8 cellular contexts compared by ENCODE assay signal in the genomic region with DNA sequence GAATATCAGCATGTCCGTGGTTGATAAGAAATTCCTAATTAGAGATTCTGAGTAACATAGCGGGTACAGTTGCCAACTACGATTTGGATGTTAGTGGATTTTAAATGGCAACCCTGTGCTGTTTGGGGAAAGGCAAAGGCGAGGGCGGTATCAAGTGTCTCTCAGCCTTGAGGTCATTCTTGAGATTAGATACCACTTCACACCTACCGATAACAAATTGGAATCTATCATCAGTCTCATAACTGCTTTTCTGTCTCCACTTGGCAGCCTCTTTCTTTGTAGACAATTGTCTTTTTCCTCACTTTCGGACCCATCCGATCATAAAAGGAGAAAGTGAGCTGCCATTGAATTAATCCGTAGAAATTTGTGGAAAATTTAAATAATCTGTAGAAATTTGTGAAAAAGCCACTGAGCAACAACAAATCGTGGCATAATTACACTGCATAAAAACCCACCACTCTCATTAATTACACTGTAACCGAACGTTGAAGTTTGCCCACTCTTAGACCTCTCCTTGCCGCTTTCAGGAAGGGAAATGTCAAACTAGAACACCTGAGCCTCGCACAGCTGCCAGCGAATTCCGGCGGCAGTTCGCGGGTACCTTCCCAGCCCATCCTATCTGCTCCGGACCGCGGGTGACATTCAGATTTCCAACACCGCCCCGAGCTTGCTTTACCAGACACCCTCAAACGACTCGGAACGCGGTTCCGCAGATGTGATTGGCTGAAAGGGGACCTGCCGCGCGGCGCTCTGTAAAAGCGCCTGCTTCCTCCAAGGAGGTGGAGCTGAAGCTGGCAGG. TPM values are rescaled to one million over a fixed set of nuclear protein-coding genes. Genes with fewer than 3 reads are reported as not detected.
DNase-seq lines count a peak whose midpoint lies in the region; ATAC-seq, FAIRE-seq and TF ChIP-seq lines count a peak whose summit lies in the region.

No MANE protein-coding gene starts in this region.

- FAIRE-seq in HepG2 (lab: Jason Lieb, UNC) = no peak

- no peak overlapping the region for H2BK5ac ChIP-seq in H9 (ENCODE audit: insufficient read length, low read length)

- H3K4me2 ChIP-seq in H9 (ENCODE audit: insufficient read depth, insufficient read length, low read length) = peak overlapping the region; percentile 68
- H3K4me2 ChIP-seq in HepG2 (ENCODE audit: low read depth, low read length) = peak overlapping the region; percentile 79

- no peaks in the 10 kb centered on the region for H3K9me3 ChIP-seq in H9 (ENCODE audit: control insufficient read depth, low read depth, low read length)
- no peaks in the 10 kb centered on the region for H3K9me3 ChIP-seq in HepG2 (ENCODE audit: low read length)

- H3K36me3 ChIP-seq in HepG2 (replicated peaks in 1 of 2; ENCODE audit: control insufficient read depth in 1 of 2, insufficient read depth in 2 of 2, low read length in 2 of 2) = no peaks in the 10 kb centered on the region

- H3K27me3 Mint-ChIP-seq in Calu3 (ENCODE audit: unreplicated experiment) (no peaks in the 10 kb centered on the region), H9 (ENCODE audit: low read depth) (peaks cover 38% of the 10 kb centered on the region), WTC11 (ENCODE audit: low read depth) (peaks cover 9% of the 10 kb centered on the region)

- H2AFZ ChIP-seq in H9 (ENCODE audit: low read length) (no peak overlapping the region), HepG2 (ENCODE audit: low read length) (peak overlapping the region; percentile 25)

- H4K91ac ChIP-seq in H9 (ENCODE audit: insufficient read length, low read depth, low read length) = no peak overlapping the region

- DNase-seq in Calu3 = peak; percentile 78
- peak; percentile 94 for DNase-seq in H9
- DNase-seq in NCI-H187 treated with DMSO at 0.1 percent for 48 hours (lab: John Stamatoyannopoulos, UW) = peak; percentile 72
- peak; percentile 83 for DNase-seq in WTC11 (ENCODE audit: low spot score)
- peak; percentile 67 for DNase-seq in dedifferentiated amniotic fluid mesenchymal stem cell (ENCODE audit: extremely low spot score)
- peak; percentile 62 for DNase-seq in HepG2 (ENCODE audit: low spot score)
- DNase-seq in stimulated activated CD4-positive, alpha-beta T cell treated with anti-CD3 and anti-CD28 coated beads, Interleukin-2, amount 100 ng/mL, for 24 hours = peak; percentile 56 to 59

- H3K36me3 Mint-ChIP-seq in Calu3 (ENCODE audit: insufficient read depth, unreplicated experiment) = peaks cover 79% of the 10 kb centered on the region
- H3K36me3 Mint-ChIP-seq in H9 (ENCODE audit: insufficient read depth in 1 of 3, low read depth in 3 of 3) = peaks cover 2 to 5% (median 3%) of the 10 kb centered on the region in 3 experiments; a peak in 5 of 7 replicates
- H3K36me3 Mint-ChIP-seq in WTC11 = peaks cover 21% of the 10 kb centered on the region

- H2BK120ac ChIP-seq in H9 (ENCODE audit: low read depth, low read length, poor library complexity, severe bottlenecking) = no peak overlapping the region

- H4K5ac ChIP-seq in H9 (ENCODE audit: insufficient read length, low read depth, low read length) = no peak overlapping the region

- no peak overlapping the region for H2AK5ac ChIP-seq in H9 (ENCODE audit: insufficient read length, low read length)

- no peak overlapping the region for H2BK15ac ChIP-seq in H9 (ENCODE audit: low read depth, low read length)

- no peak for TF ChIP-seq EP300 in HepG2 (IDR thresholded peaks at IDR 0.05; ENCODE audit: low read depth in 2 of 2, low read length in 2 of 2)
- no peak for TF ChIP-seq EP300 in HepG2 (CRISPR knock-in tag; IDR thresholded peaks at IDR 0.05; ENCODE audit: borderline replicate concordance)

- WGBS in H9 (ENCODE audit: extremely low coverage, insufficient read length, low lambda C conversion rate) = no CpG with 5 or more reads among the region's 34 CpGs
- WGBS in HepG2 (ENCODE audit: low lambda C conversion rate) = 17% methylated on average over 34 of the region's 34 CpGs

- H3K56ac ChIP-seq in H9 (ENCODE audit: insufficient read length, low read depth, low read length) = no peak overlapping the region

- H3K23me2 ChIP-seq in H9 (ENCODE audit: insufficient read length, low read depth, low read length, poor library complexity, severe bottlenecking) = peaks cover 29% of the 10 kb centered on the region

- peak overlapping the region; percentile 70 for H3K27ac Mint-ChIP-seq in Calu3 (ENCODE audit: unreplicated experiment)
- peak overlapping the region; percentile 94 to 95 (median 95) for H3K27ac Mint-ChIP-seq in H9
- peak overlapping the region; percentile 97 for H3K27ac Mint-ChIP-seq in WTC11

- H3K4me1 Mint-ChIP-seq in Calu3 (ENCODE audit: low read depth, unreplicated experiment) (peaks cover 56% of the 10 kb centered on the region), H9 (peaks cover 54 to 55% of the 10 kb centered on the region in 2 experiments), WTC11 (peaks cover 56% of the 10 kb centered on the region)

- in situ Hi-C loops in HepG2 (cut with HindIII; ENCODE audit: extremely low pct_ligation_motif_present, low pct_unique_long_range_greater_than_20kb) = loop anchor here (5.0 to 10.0 kb wide), 2 partner anchors 155 to 252 kb away; a partner anchor contains a TSS

- no peak overlapping the region for H3T11ph ChIP-seq in H9 (ENCODE audit: low read length)

- H3K4ac ChIP-seq in H9 (ENCODE audit: low read depth, low read length) = no peak overlapping the region

- H3K4me3 ChIP-seq in HepG2 (replicated peaks in 1 of 3; ENCODE audit: insufficient read depth in 1 of 3, low read depth in 2 of 3, low read length in 3 of 3) = peak overlapping the region; percentile 32 to 80 (median 41); a peak in 5 of 6 replicates

- TF ChIP-seq POLR2A in HepG2 (IDR thresholded peaks at IDR 0.05; ENCODE audit: insufficient read depth in 1 of 2, low read depth in 2 of 2, low read length in 2 of 2) = no peak

- H3K79me1 ChIP-seq in H9 (ENCODE audit: insufficient read depth, low read depth, low read length, poor library complexity, severe bottlenecking) = peaks cover 5% of the 10 kb centered on the region

- no peak overlapping the region for H3K23ac ChIP-seq in H9 (ENCODE audit: insufficient read length, low read depth, low read length)

- ATAC-seq in WTC11 (peak; percentile 43), HepG2 (peak; percentile 16), HG03135 (IDR thresholded peaks at IDR 0.05; ENCODE audit: unreplicated experiment) (no peak)

- no peak for TF ChIP-seq RAD21 in HepG2 (CRISPR knock-in tag; IDR thresholded peaks at IDR 0.05)

- no peak overlapping the region for H3K14ac ChIP-seq in H9 (ENCODE audit: insufficient read depth, low read length)

- H3K79me2 ChIP-seq in H9 (ENCODE audit: insufficient read depth, low read length) (peaks cover 17% of the 10 kb centered on the region; the same call in 1 of the 2 replicates), HepG2 (ENCODE audit: insufficient read depth, low read length) (peaks cover 30% of the 10 kb centered on the region)

- H4K20me1 ChIP-seq in H9 (ENCODE audit: control insufficient read depth, insufficient read depth, insufficient read length) = no peaks in the 10 kb centered on the region
- peaks cover 8% of the 10 kb centered on the region; the same call in 1 of the 2 replicates for H4K20me1 ChIP-seq in HepG2 (ENCODE audit: insufficient read depth, low read length)

- H3K9me3 Mint-ChIP-seq in Calu3 (ENCODE audit: low read depth, unreplicated experiment) (no peaks in the 10 kb centered on the region), H9 (no peaks in the 10 kb centered on the region; a peak in 1 of 5 replicates), WTC11 (no peaks in the 10 kb centered on the region)

- no peak overlapping the region for H4K8ac ChIP-seq in H9 (replicated peaks; ENCODE audit: insufficient read length, low read depth, low read length)

- BruUV-seq in Calu3 (replicated peaks; lab: Mats Ljungman, UMichigan) (TSS peak; percentile 66), HepG2 (replicated peaks; lab: Mats Ljungman, UMichigan) (TSS peak; percentile 69)

- H3K4me3 Mint-ChIP-seq in Calu3 (ENCODE audit: low read depth, unreplicated experiment) (peak overlapping the region; percentile 82), H9 (peak overlapping the region; percentile 79 to 95), WTC11 (peak overlapping the region; percentile 94)

- H2BK12ac ChIP-seq in H9 (ENCODE audit: insufficient read length, low read depth, low read length) = no peak overlapping the region

- H3K4me1 ChIP-seq in H9 (ENCODE audit: insufficient read depth, low read length) = peaks cover 3% of the 10 kb centered on the region; the same call in 1 of the 2 replicates
- peaks cover 51% of the 10 kb centered on the region for H3K4me1 ChIP-seq in HepG2 (ENCODE audit: insufficient read depth, low read length)

- no peak overlapping the region for H3K18ac ChIP-seq in H9 (ENCODE audit: insufficient read length, low read depth, low read length)

- CTCF ChIA-PET in Calu3 (lab: Charles Lee) (interaction anchor here (0.6 to 2.3 kb wide), 5 partner anchors 13 to 1238 kb away, joined by 3 to 6 read pairs (median 4); no protein-coding TSS in a partner anchor), WTC11 (lab: Charles Lee) (interaction anchor here (0.6 to 1.6 kb wide), 5 partner anchors 23 to 634 kb away, joined by 3 to 13 read pairs (median 3); no protein-coding TSS in a partner anchor), HepG2 (lab: Yijun Ruan, JAX; ENCODE audit: low intra/inter-chr PET ratio, low total read pairs) (no interaction called here)

- intact Hi-C loops in Calu3 (cut with micrococcal nuclease; ENCODE audit: unreplicated experiment) (loop anchor here (1.0 to 10.0 kb wide), 6 partner anchors 55 to 1590 kb away; a partner anchor contains a TSS), HepG2 (cut with micrococcal nuclease; ENCODE audit: unreplicated experiment) (loop anchor here (2.0 to 10.0 kb wide), 4 partner anchors 156 to 1590 kb away; a partner anchor contains a TSS)

- H2BK20ac ChIP-seq in H9 (ENCODE audit: low read depth, low read length, poor library complexity, severe bottlenecking) = no peak overlapping the region

- TF ChIP-seq CTCF in Calu3 (IDR thresholded peaks at IDR 0.05; ENCODE audit: unreplicated experiment) = no peak
- no peak for TF ChIP-seq CTCF in H9 (conservative IDR thresholded peaks at IDR 0.05)
- no peak for TF ChIP-seq CTCF in WTC11 (IDR thresholded peaks at IDR 0.05)
- no peak for TF ChIP-seq CTCF in HepG2 (CRISPR knock-in tag; IDR thresholded peaks at IDR 0.05)

- peaks cover 8% of the 10 kb centered on the region; the same call in 1 of the 2 replicates for H3K27me3 ChIP-seq in H9 (ENCODE audit: insufficient read depth, low read length)
- peaks cover 0 to 5% of the 10 kb centered on the region in 2 experiments; a peak in 1 of 5 replicates for H3K27me3 ChIP-seq in HepG2 (ENCODE audit: control insufficient read depth in 1 of 2, insufficient read depth in 2 of 2, low read length in 2 of 2)

- POLR2A ChIA-PET in WTC11 (lab: Charles Lee) = interaction anchor here (0.7 to 1.1 kb wide), 3 partner anchors 73 to 380 kb away, joined by 3 read pairs; no protein-coding TSS in a partner anchor
- POLR2A ChIA-PET in HepG2 (lab: Yijun Ruan, JAX) = interaction anchor here (1.1 kb wide), 1 partner anchor 24 kb away, joined by 5 read pairs; no protein-coding TSS in a partner anchor

- H3K27ac ChIP-seq in H9 (ENCODE audit: insufficient read length, low read depth, low read length) (no peak overlapping the region), HepG2 (ENCODE audit: extremely low read length, insufficient read depth, low read length) (peak overlapping the region; percentile 39)

- H3K9ac ChIP-seq in H9 (ENCODE audit: extremely low read depth, insufficient read length, low read length) (no peak overlapping the region), HepG2 (ENCODE audit: insufficient read depth, low read depth, low read length) (peak overlapping the region; percentile 38)

RNA-seq across cellular contexts. Expression of a gene that starts 0.8 kb away (rescaled TPM):
- 34.5 and 35.8 TPM in 2 replicates for total RNA-seq in Calu3 (2022)
- 17.7 and 19.3 TPM in 2 replicates for total RNA-seq in H9 (2021)
- 33.0 to 40.7 TPM (median 40.0 TPM) in 3 replicates for total RNA-seq in WTC11 (2021)
- total RNA-seq in HepG2 (2016; rRNA removed; fragmentation: Illumina TruSeq; extraction: Trizol) = 2.3 and 3.8 TPM in 2 replicates
- 0.71 and 1.1 TPM in 2 replicates for total RNA-seq in HepG2 (2016; cell fraction: cytosol; rRNA removed; fragmentation: Illumina TruSeq; extraction: Trizol; ENCODE audit: low read depth)
- total RNA-seq in HepG2 (2016; cell fraction: insoluble cytoplasmic fraction; rRNA removed; fragmentation: Illumina TruSeq; extraction: Trizol) = 2.2 and 3.7 TPM in 2 replicates
- total RNA-seq in HepG2 (2016; cell fraction: membrane; rRNA removed; fragmentation: Illumina TruSeq; extraction: Trizol) = 2.7 and 3.1 TPM in 2 replicates
- 9.8 and 10.0 TPM in 2 replicates for total RNA-seq in HepG2 (2016; cell fraction: nucleus; rRNA removed; fragmentation: Illumina TruSeq; extraction: Trizol)
- 3.0 and 3.1 TPM in 2 replicates for polyA plus RNA-seq in HepG2 (2011; rRNA removed)
- polyA plus RNA-seq in HepG2 (2011; cell fraction: cytosol; rRNA removed) = 1.9 and 2.8 TPM in 2 replicates
- polyA plus RNA-seq in HepG2 (2011; cell fraction: nucleus; rRNA removed) = 6.0 and 6.6 TPM in 2 replicates
- 2.8 and 3.5 TPM in 2 replicates for polyA plus RNA-seq in HepG2 (2012)
- polyA plus RNA-seq in HepG2 (2016; cell fraction: cytosol; fragmentation: Illumina TruSeq; extraction: Trizol; ENCODE audit: low read depth) = 0.46 and 0.47 TPM in 2 replicates
- polyA plus RNA-seq in HepG2 (2016; cell fraction: insoluble cytoplasmic fraction; fragmentation: Illumina TruSeq; extraction: Trizol; ENCODE audit: low read depth) = 2.9 and 3.2 TPM in 2 replicates
- 1.5 and 1.8 TPM in 2 replicates for polyA plus RNA-seq in HepG2 (2016; cell fraction: membrane; fragmentation: Illumina TruSeq; extraction: Trizol; ENCODE audit: low read depth)
- 6.7 TPM in 2 replicates for polyA plus RNA-seq in HepG2 (2016; cell fraction: nucleus; fragmentation: Illumina TruSeq; extraction: Trizol; ENCODE audit: insufficient read depth, low read depth)
- polyA minus RNA-seq in HepG2 (2011; rRNA and poly(A)+ RNA removed; ENCODE audit: low replicate concordance) = 14.2 and 28.8 TPM in 2 replicates
- polyA minus RNA-seq in HepG2 (2011; cell fraction: cytosol; rRNA and poly(A)+ RNA removed) = 3.5 and 4.2 TPM in 2 replicates
- 15.4 and 15.5 TPM in 2 replicates for polyA minus RNA-seq in HepG2 (2011; cell fraction: nucleus; rRNA and poly(A)+ RNA removed)
